ENCODE assay signal across 20 cellular contexts in genomic region chr7:84729284-84729683, GRCh38.
DNase-seq lines count a peak whose midpoint lies in the region; ATAC-seq and TF ChIP-seq lines count a peak whose summit lies in the region.
"Had no signal": no experiment of that assay in that cellular context is flagged by ENCODE, and none has a peak within 500 bp of the region (broad histone marks: within the 10 kb centered on the region; RNA-seq: fewer than 3 reads in every experiment).

No MANE protein-coding gene starts in this region.

- H3K27me3 ChIP-seq in upper lobe of right lung, result no peaks in the 10 kb centered on the region
- H3K27me3 ChIP-seq: hepatocyte, SJCRH30 had no signal

- H3K4me1 ChIP-seq in upper lobe of right lung, result no peaks in the 10 kb centered on the region
- H3K4me1 ChIP-seq: SJCRH30 had no signal

- intact Hi-C loops in left ventricle myocardium superior (cut with micrococcal nuclease), result no loop called here
- intact Hi-C loops in upper lobe of right lung (cut with DNase I), result no loop called here

- TF ChIP-seq CTCF in fibroblast of villous mesenchyme (IDR thresholded peaks at IDR 0.05; ENCODE audit: insufficient read depth, low read depth, low read length), result no peak
- TF ChIP-seq CTCF in upper lobe of right lung (IDR thresholded peaks at IDR 0.05), result no peak
- TF ChIP-seq CTCF in GM10248 (IDR thresholded peaks at IDR 0.05; ENCODE audit: control extremely low read depth, extremely low read depth, low read depth, missing control alignments), result no peak

- H3K9me3 ChIP-seq in upper lobe of right lung, result peaks cover 10% of the 10 kb centered on the region
- H3K9me3 ChIP-seq: thoracic aorta had no signal

- DNase-seq in GM04503 (ENCODE audit: low read depth), result peak; percentile 83
- DNase-seq in amniotic epithelial cell (ENCODE audit: low read depth), result peak; percentile 95
- DNase-seq in fibroblast of villous mesenchyme (ENCODE audit: low read depth), result peak; percentile 65
- peak; percentile 17 for DNase-seq in stromal cell of bone marrow (ENCODE audit: low read depth)
- DNase-seq in left ventricle myocardium superior, result no peak
- no peak for DNase-seq in upper lobe of right lung
- no peak for DNase-seq in GM10248 (ENCODE audit: extremely low spot score)
- DNase-seq: activated CD8-positive, alpha-beta T cell treated with anti-CD3 and anti-CD28 coated beads, Interleukin-2, amount 10 ng/mL, durations not matched to agents 7 days and 5 days; activated T-cell treated with anti-CD3 and anti-CD28 coated beads, Interleukin-2, amount 50 U/mL, for 4 hours; kidney; NCI-H1048; NCI-H2081 treated with DMSO at 0.1 percent for 48 hours; NCI-H526 treated with DMSO at 0.1 percent for 48 hours; OCI-M1; SJCRH30 had no signal

- POLR2A ChIA-PET in GM10248 (lab: Yijun Ruan, JAX), result no interaction called here

- no peak overlapping the region for H3K27ac ChIP-seq in upper lobe of right lung
- H3K27ac ChIP-seq: C4-2B, hepatocyte, SJCRH30, thoracic aorta had no signal

- ATAC-seq in left ventricle myocardium superior (no peak), upper lobe of right lung (no peak), GM21786 (IDR thresholded peaks at IDR 0.05; ENCODE audit: unreplicated experiment) (no peak)
- ATAC-seq: activated CD8-positive, alpha-beta T cell treated with anti-CD3 and anti-CD28 coated beads, Interleukin-2, amount 10 ng/mL, durations not matched to agents 7 days and 5 days; activated T-cell treated with anti-CD3 and anti-CD28 coated beads, Interleukin-2, amount 50 U/mL, for 4 hours; esophagus mucosa had no signal

- H3K4me3 ChIP-seq in fibroblast of villous mesenchyme (ENCODE audit: low read depth, low read length), result no peak overlapping the region
- H3K4me3 ChIP-seq in upper lobe of right lung, result no peak overlapping the region
- H3K4me3 ChIP-seq: hepatocyte, SJCRH30, thoracic aorta had no signal

- no peaks in the 10 kb centered on the region for H3K36me3 ChIP-seq in upper lobe of right lung
- H3K36me3 ChIP-seq: SJCRH30, thoracic aorta had no signal

- CTCF ChIA-PET in GM10248 (lab: Yijun Ruan, JAX), result no interaction called here

Comparison
In these comparisons a context has a peak if more than half of its experiments do, and no peak if none do; other contexts are left out.
1. DNase-seq: peak in GM04503 (single experiment), amniotic epithelial cell (single experiment), fibroblast of villous mesenchyme (single experiment) and stromal cell of bone marrow (single experiment); none in left ventricle myocardium superior (single experiment), upper lobe of right lung (single experiment) and GM10248 (single experiment).